12 cellular contexts compared by ENCODE assay signal in genomic region chr9:98873535-98874432, GRCh38.
DNase-seq lines count a peak whose midpoint lies in the region; ATAC-seq and TF ChIP-seq lines count a peak whose summit lies in the region.
"Had no signal": no experiment of that assay in that cellular context is flagged by ENCODE, and none has a peak within 500 bp of the region (broad histone marks: within the 10 kb centered on the region; RNA-seq: fewer than 3 reads in every experiment).

No MANE protein-coding gene starts in this region.

- H2AFZ ChIP-seq in osteoblast (ENCODE audit: low read length) = no peak overlapping the region

- H3K27me3 ChIP-seq in gastroesophageal sphincter = no peaks in the 10 kb centered on the region
- H3K27me3 ChIP-seq in osteoblast (ENCODE audit: insufficient read depth, low read length) = peaks cover 26% of the 10 kb centered on the region

- 44 to 61% methylated on average over 1 to 6 of the region's 7 CpGs for WGBS in gastroesophageal sphincter (ENCODE audit: low coverage in 1 of 2), 2 donors

- no peak for TF ChIP-seq EP300 in gastroesophageal sphincter (IDR thresholded peaks at IDR 0.05)

- H3K36me3 Mint-ChIP-seq in nephron progenitor cell (ENCODE audit: low read depth) = no peaks in the 10 kb centered on the region

- no peaks in the 10 kb centered on the region for H3K79me2 ChIP-seq in osteoblast (ENCODE audit: insufficient read depth, low read length)

- H3K27ac Mint-ChIP-seq in nephron progenitor cell = no peak overlapping the region
- H3K27ac Mint-ChIP-seq: activated CD4-positive, alpha-beta T cell treated with anti-CD3 and anti-CD28 coated beads for 36 hours had no signal

- DNase-seq in AG08396 (ENCODE audit: low spot score) = peak; percentile 40
- DNase-seq in osteoblast (ENCODE audit: insufficient read length, low spot score, missing footprints) = peak; percentile 85
- DNase-seq in OCI-M1 (lab: John Stamatoyannopoulos, UW) = no peak
- no peak for DNase-seq in GM13977 (ENCODE audit: low spot score)
- no peak for DNase-seq in LoVo (ENCODE audit: low spot score)
- no peak for DNase-seq in nephron progenitor cell
- DNase-seq: activated CD4-positive, alpha-beta T cell treated with anti-CD3 and anti-CD28 coated beads for 36 hours; activated effector memory CD4-positive, alpha-beta T cell treated with anti-CD3 and anti-CD28 coated beads, Interleukin-2, amount 50 U/mL, for 16 hours; mesendoderm; NCI-H1048 had no signal

- no peaks in the 10 kb centered on the region for H3K4me1 Mint-ChIP-seq in nephron progenitor cell
- H3K4me1 Mint-ChIP-seq: activated CD4-positive, alpha-beta T cell treated with anti-CD3 and anti-CD28 coated beads for 36 hours had no signal

- H3K9me3 ChIP-seq in gastroesophageal sphincter (no peaks in the 10 kb centered on the region), osteoblast (ENCODE audit: low read depth, low read length) (peaks cover 2% of the 10 kb centered on the region)

- peaks cover 8% of the 10 kb centered on the region for H3K9me3 Mint-ChIP-seq in nephron progenitor cell

- H3K4me3 Mint-ChIP-seq in nephron progenitor cell = no peak overlapping the region
- H3K4me3 Mint-ChIP-seq: activated CD4-positive, alpha-beta T cell treated with anti-CD3 and anti-CD28 coated beads for 36 hours had no signal

- in situ Hi-C loops in GM13977 (cut with MboI; ENCODE audit: low pct_unique_long_range_greater_than_20kb, low sequenced_read_pairs, unreplicated experiment) = loop anchor here (25.0 kb wide), 1 partner anchor 264 kb away; no protein-coding TSS in a partner anchor

- no peaks in the 10 kb centered on the region for H3K36me3 ChIP-seq in gastroesophageal sphincter
- H3K36me3 ChIP-seq in osteoblast (ENCODE audit: insufficient read depth, low read length) = no peaks in the 10 kb centered on the region

- ATAC-seq in SK-N-SH treated with all-trans-retinoic acid at 6 μM for 48 hours (peak; percentile 30; the same call in 1 of the 3 replicates), gastroesophageal sphincter (peak; percentile 55)
- ATAC-seq: activated CD4-positive, alpha-beta T cell treated with anti-CD3 and anti-CD28 coated beads for 36 hours had no signal

- peaks cover 13% of the 10 kb centered on the region for H3K27me3 Mint-ChIP-seq in nephron progenitor cell (ENCODE audit: low read depth, poor library complexity)

- H4K20me1 ChIP-seq in osteoblast (ENCODE audit: insufficient read depth, low read length) = no peaks in the 10 kb centered on the region

- no peak overlapping the region for H3K4me2 ChIP-seq in osteoblast (ENCODE audit: insufficient read depth, low read length)

- TF ChIP-seq POLR2A in gastroesophageal sphincter (IDR thresholded peaks at IDR 0.05) = no peak

- H3K4me3 ChIP-seq in gastroesophageal sphincter (no peak overlapping the region), osteoblast (ENCODE audit: insufficient read depth, low read length) (no peak overlapping the region)

- H3K27ac ChIP-seq in gastroesophageal sphincter (peak overlapping the region in 1 of 4 donors; percentile 19), osteoblast (ENCODE audit: low read depth, low read length) (no peak overlapping the region)

- TF ChIP-seq CTCF in gastroesophageal sphincter (IDR thresholded peaks at IDR 0.05) = no peak
- TF ChIP-seq CTCF in osteoblast (IDR thresholded peaks at IDR 0.05; ENCODE audit: extremely low read depth, low read depth, low read length) = no peak
- TF ChIP-seq CTCF in GM13977 (IDR thresholded peaks at IDR 0.05; ENCODE audit: extremely low read depth, insufficient read depth, missing control alignments) = no peak
- no peak for TF ChIP-seq CTCF in nephron progenitor cell (IDR thresholded peaks at IDR 0.05)

- H3K4me1 ChIP-seq in gastroesophageal sphincter (peaks cover 0 to 11% (median 5%) of the 10 kb centered on the region in 3 donors), osteoblast (ENCODE audit: insufficient read depth, low read length) (peaks cover 10% of the 10 kb centered on the region)

TF ChIP-seq in SK-N-SH treated with all-trans-retinoic acid at 6 μM for 48 hours, 23 proteins besides CTCF, POLR2A, EP300 and RAD21:
- no peak for TF ChIP-seq BACH2 (CRISPR knock-in tag; IDR thresholded peaks at IDR 0.05; ENCODE audit: borderline replicate concordance)
- TF ChIP-seq ZFP30 (CRISPR knock-in tag; IDR thresholded peaks at IDR 0.05) = no peak
- no peak for TF ChIP-seq ZFP3 (CRISPR knock-in tag; IDR thresholded peaks at IDR 0.05)
- no peak for TF ChIP-seq TSHZ2 (CRISPR knock-in tag; IDR thresholded peaks at IDR 0.05)
- no peak for TF ChIP-seq GLIS3 (CRISPR knock-in tag; IDR thresholded peaks at IDR 0.05)
- no peak for TF ChIP-seq ZC3H10 (CRISPR knock-in tag; IDR thresholded peaks at IDR 0.05)
- no peak for TF ChIP-seq CSDC2 (CRISPR knock-in tag; IDR thresholded peaks at IDR 0.05)
- TF ChIP-seq POU6F1 (CRISPR knock-in tag; IDR thresholded peaks at IDR 0.05; ENCODE audit: borderline replicate concordance, low read depth) = no peak
- no peak for TF ChIP-seq ARNTL (CRISPR knock-in tag; IDR thresholded peaks at IDR 0.05; ENCODE audit: borderline replicate concordance, low read depth)
- no peak for TF ChIP-seq CSRNP3 (CRISPR knock-in tag; IDR thresholded peaks at IDR 0.05)
- no peak for TF ChIP-seq CREB5 (CRISPR knock-in tag; IDR thresholded peaks at IDR 0.05; ENCODE audit: low read depth)
- no peak for TF ChIP-seq ESRRG (CRISPR knock-in tag; IDR thresholded peaks at IDR 0.05)
- TF ChIP-seq SNAI2 (CRISPR knock-in tag; IDR thresholded peaks at IDR 0.05) = no peak
- TF ChIP-seq ZNF8 (CRISPR knock-in tag; IDR thresholded peaks at IDR 0.05) = no peak
- TF ChIP-seq RARB (CRISPR knock-in tag; IDR thresholded peaks at IDR 0.05) = no peak

Comparison
In these comparisons a context has a peak if more than half of its experiments do, and no peak if none do; other contexts are left out.
1. DNase-seq: peak in AG08396 (single experiment) and osteoblast (single experiment); none in OCI-M1 (single experiment), GM13977 (single experiment), LoVo (single experiment) and nephron progenitor cell (single experiment).